21 cellular contexts compared by ENCODE assay signal in the genomic region with DNA sequence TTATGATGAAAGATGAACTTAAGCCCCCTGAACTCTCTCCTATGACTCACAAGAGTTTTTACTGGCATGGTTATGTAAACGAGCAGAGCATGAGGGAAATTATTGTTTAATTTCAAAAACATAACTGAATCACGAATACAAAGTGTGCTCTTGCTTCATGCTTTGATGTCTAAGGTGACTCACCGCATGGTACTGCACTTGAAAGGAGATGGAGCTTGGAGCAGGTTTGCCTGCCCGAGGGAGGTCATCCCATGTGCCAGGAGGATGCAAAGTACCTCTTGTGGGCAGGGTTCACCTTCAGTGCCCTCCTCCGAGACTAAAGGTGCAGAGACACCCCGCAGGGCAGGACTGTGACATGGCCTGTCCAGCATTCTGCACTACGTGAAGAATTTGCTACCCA. TPM values are rescaled to one million over a fixed set of nuclear protein-coding genes. Genes with fewer than 3 reads are reported as not detected.
DNase-seq lines count a peak whose midpoint lies in the region; ATAC-seq and TF ChIP-seq lines count a peak whose summit lies in the region.
"Had no signal": no experiment of that assay in that cellular context is flagged by ENCODE, and none has a peak within 500 bp of the region (broad histone marks: within the 10 kb centered on the region; RNA-seq: fewer than 3 reads in every experiment).

No MANE protein-coding gene starts in this region.

- ATAC-seq in mucosa of descending colon, result peak; percentile 64
- no peak for ATAC-seq in HG03439 (IDR thresholded peaks at IDR 0.05; ENCODE audit: unreplicated experiment)
- ATAC-seq: naive thymus-derived CD8-positive, alpha-beta T cell; Right ventricle myocardium inferior had no signal

- no peak overlapping the region for H3K4me3 ChIP-seq in mucosa of descending colon
- H3K4me3 ChIP-seq: spleen had no signal

- H3K36me3 ChIP-seq in mucosa of descending colon (ENCODE audit: low read depth), result no peaks in the 10 kb centered on the region
- H3K36me3 ChIP-seq: BE2C, spleen, WERI-Rb-1 had no signal

- H3K4me1 ChIP-seq in mucosa of descending colon (ENCODE audit: low read depth), result peaks cover 11% of the 10 kb centered on the region
- H3K4me1 ChIP-seq: BE2C had no signal

- intact Hi-C loops in mucosa of descending colon (cut with DNase I, micrococcal nuclease), result no loop called here

- DNase-seq in ELR (ENCODE audit: low read depth) (peak; percentile 23), NCI-H69 (lab: John Stamatoyannopoulos, UW) (peak; percentile 18), epithelial cell of prostate (ENCODE audit: low read depth, low spot score) (peak; percentile 24), mucosa of descending colon (no peak), cerebellar cortex (ENCODE audit: low spot score) (no peak), NOMO-1 treated with dmso at 0.1 percent for 144 hours (lab: John Stamatoyannopoulos, UW; ENCODE audit: unreplicated experiment) (no peak)
- DNase-seq: amniotic stem cell; BE2C; NCI-H2227 treated with DMSO at 0.1 percent for 48 hours; NK-92 treated with Interleukin-12 subunit alpha and Interleukin-12 subunit beta, amount 100 ng/mL, for 24 hours; spleen; WERI-Rb-1 had no signal

- TF ChIP-seq CTCF in mucosa of descending colon (IDR thresholded peaks at IDR 0.05), result no peak

- H3K27ac ChIP-seq in epithelial cell of prostate, result no peak overlapping the region
- H3K27ac ChIP-seq: spleen, WERI-Rb-1 had no signal

- no peaks in the 10 kb centered on the region for H3K9me3 ChIP-seq in mucosa of descending colon
- H3K9me3 ChIP-seq: BE2C, spleen had no signal

RNA-seq across cellular contexts. Expression of a gene that starts 13.7 kb away (rescaled TPM):
- total RNA-seq in mucosa of descending colon, result 100 to 1,000 TPM; 134 to 467 (median 136) TPM
- total RNA-seq: activated CD8-positive, alpha-beta memory T cell treated with anti-CD3 and anti-CD28 coated beads for 36 hours; activated T-helper 2 cell treated with anti-CD3 and anti-CD28 coated beads, Interferon-gamma antibody, Interleukin-2, Interleukin-4, amounts not matched to agents 10 μg/mL and 5 μg/mL and 100 μg/mL, durations not matched to agents 14 hours and 24 hours and 36 hours; naive thymus-derived CD8-positive, alpha-beta T cell; progenitor cell of endocrine pancreas; T-helper 1 cell treated with Interleukin-12 subunit alpha and Interleukin-12 subunit beta and Interleukin-4 antibody, amounts not matched to agents 30 ng/mL and 1 ng/mL, for 36 hours had no signal

RNA-seq across cellular contexts. Expression of a gene that starts 22.3 kb away (rescaled TPM):
- not detected for total RNA-seq in mucosa of descending colon
- total RNA-seq: activated CD8-positive, alpha-beta memory T cell treated with anti-CD3 and anti-CD28 coated beads for 36 hours; activated T-helper 2 cell treated with anti-CD3 and anti-CD28 coated beads, Interferon-gamma antibody, Interleukin-2, Interleukin-4, amounts not matched to agents 10 μg/mL and 5 μg/mL and 100 μg/mL, durations not matched to agents 14 hours and 24 hours and 36 hours; H4; naive thymus-derived CD8-positive, alpha-beta T cell; progenitor cell of endocrine pancreas; Right ventricle myocardium inferior; T-helper 1 cell treated with Interleukin-12 subunit alpha and Interleukin-12 subunit beta and Interleukin-4 antibody, amounts not matched to agents 30 ng/mL and 1 ng/mL, for 36 hours; temporal lobe had no signal

Comparison
In these comparisons a context has a peak if more than half of its experiments do, and no peak if none do; other contexts are left out.
1. DNase-seq: peak in ELR (single experiment), NCI-H69 (single experiment) and epithelial cell of prostate (single experiment); none in mucosa of descending colon (0 of 3), cerebellar cortex (single experiment) and NOMO-1 treated with dmso at 0.1 percent for 144 hours (single experiment).